Comparison of ENCODE assay signal across 8 cellular contexts in the genomic region with DNA sequence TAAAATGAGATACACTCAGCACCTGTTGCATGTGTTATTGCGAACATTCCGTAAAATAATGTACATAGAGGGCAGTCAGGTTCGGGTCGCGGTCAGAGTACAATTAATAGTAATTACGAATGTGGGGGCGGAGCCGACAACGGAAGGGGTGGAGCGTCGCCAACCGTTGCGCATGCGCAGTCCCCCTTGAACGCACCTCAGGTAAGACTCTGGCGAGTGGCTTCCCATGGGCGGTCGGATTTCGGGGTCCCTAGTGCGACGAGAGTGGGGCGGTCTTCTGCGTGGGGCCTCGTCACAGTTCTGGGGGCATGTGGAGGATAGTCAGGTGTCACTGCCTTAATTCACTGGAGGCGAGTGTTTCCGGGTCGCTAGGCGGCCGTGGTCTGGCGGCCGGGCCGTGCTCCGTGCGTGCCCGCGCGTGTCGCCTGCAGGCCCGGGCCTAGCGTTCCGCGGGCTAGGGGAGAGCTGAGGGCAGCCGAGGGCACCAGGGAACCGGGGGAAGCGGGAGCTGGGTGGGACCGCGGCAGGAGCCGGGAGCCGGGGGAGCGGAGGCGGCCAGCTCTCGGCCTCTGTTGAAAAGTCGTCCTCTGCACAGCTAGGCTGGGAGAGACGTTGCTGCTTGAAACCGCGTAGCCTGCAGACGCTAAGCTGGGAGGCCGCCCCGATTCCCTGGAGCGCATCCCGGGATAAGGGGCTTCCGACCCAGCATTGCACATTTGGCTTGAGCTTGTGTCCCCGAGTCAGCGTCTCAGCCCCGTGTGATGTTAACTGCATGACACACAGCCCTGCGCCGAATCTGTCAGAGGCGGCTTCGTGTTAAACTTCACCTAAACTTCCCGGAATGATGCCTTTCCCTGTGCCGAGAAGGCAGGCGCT. TPM values are rescaled to one million over a fixed set of nuclear protein-coding genes. Genes with fewer than 3 reads are reported as not detected.
DNase-seq lines count a peak whose midpoint lies in the region; ATAC-seq, FAIRE-seq and TF ChIP-seq lines count a peak whose summit lies in the region.

A gene (plus strand): TSS at position 177 of the 876 bp plus-strand sequence. CDS start 3,209 bp downstream, outside the sequence.

- TF ChIP-seq CTCF in D721Med (IDR thresholded peaks at IDR 0.05; ENCODE audit: insufficient read depth, missing control alignments) (no peak), OCI-LY3 (IDR thresholded peaks at IDR 0.05; ENCODE audit: low read depth, low read length) (no peak), mucosa of descending colon (IDR thresholded peaks at IDR 0.05) (no peak)

- H3K27me3 ChIP-seq in OCI-LY3 (ENCODE audit: low read depth, low read length), result no peaks in the 10 kb centered on the region

- no peaks in the 10 kb centered on the region for H3K9me3 ChIP-seq in OCI-LY3 (ENCODE audit: insufficient read depth, low read length)
- H3K9me3 ChIP-seq in mucosa of descending colon, result no peaks in the 10 kb centered on the region

- DNase-seq in D721Med (ENCODE audit: insufficient read length, low spot score) (peak; percentile 48), HuH-7.5 (ENCODE audit: low spot score) (peak; percentile 67), epidermal melanocyte (ENCODE audit: insufficient read length, low spot score) (peak; percentile 80), mucosa of descending colon (peak; percentile 89 to 93 (median 91))
- DNase-seq in activated CD8-positive, alpha-beta memory T cell treated with anti-CD3 and anti-CD28 coated beads, Interleukin-2, amount 50 U/mL, for 48 hours, result peak; percentile 97
- DNase-seq in stimulated activated CD8-positive, alpha-beta memory T cell treated with anti-CD3 and anti-CD28 coated beads, Interleukin-7, amount 100 ng/mL, for 24 hours (ENCODE audit: low read depth), result peak; percentile 79

- intact Hi-C loops in mucosa of descending colon (cut with DNase I, micrococcal nuclease), result no loop called here

- H3K4me3 ChIP-seq in OCI-LY3 (ENCODE audit: low read length) (peak within 1 kb of the TSS; percentile 90), mucosa of descending colon (peak within 1 kb of the TSS; percentile 62)

- H2AFZ ChIP-seq in OCI-LY3 (ENCODE audit: low read depth, low read length), result peak within 1 kb of the TSS; percentile 100

- ATAC-seq in GM21515 (IDR thresholded peaks at IDR 0.05; ENCODE audit: unreplicated experiment) (peak; percentile 65), mucosa of descending colon (peak; percentile 96)

- peak within 1 kb of the TSS; percentile 99 for H3K4me2 ChIP-seq in OCI-LY3 (ENCODE audit: low read length)

- peak within 1 kb of the TSS; percentile 28 for H3K27ac ChIP-seq in OCI-LY3 (ENCODE audit: low read length)

- H4K20me1 ChIP-seq in OCI-LY3 (ENCODE audit: insufficient read depth, low read length), result 0 out of 2 replicates have a peak, but pooled peaks cover 4% of the 10 kb centered on the region

- H3K79me2 ChIP-seq in OCI-LY3 (ENCODE audit: low read length), result peaks cover 39% of the 10 kb centered on the region

- H3K36me3 ChIP-seq in OCI-LY3 (replicated peaks; ENCODE audit: low read depth, low read length) (peaks cover 21% of the 10 kb centered on the region), mucosa of descending colon (ENCODE audit: low read depth) (no peaks in the 10 kb centered on the region)

- peak within 1 kb of the TSS; percentile 72 for H3K9ac ChIP-seq in OCI-LY3 (ENCODE audit: low read length)

- no peak for FAIRE-seq in D721Med (lab: Jason Lieb, UNC)

- H3K4me1 ChIP-seq in OCI-LY3 (ENCODE audit: low read length), result peaks cover 10% of the 10 kb centered on the region
- H3K4me1 ChIP-seq in mucosa of descending colon (ENCODE audit: low read depth), result peaks cover 9% of the 10 kb centered on the region

RNA-seq across cellular contexts. Expression of the gene that starts here (rescaled TPM):
- total RNA-seq in mucosa of descending colon, result 10 to 100 TPM; 34.2 to 50.5 (median 37.8) TPM

Comparison
In these comparisons a context has a peak if more than half of its experiments do, and no peak if none do; other contexts are left out.
1. Peak in every context shown above with its lines: DNase-seq, ATAC-seq, H3K4me3 ChIP-seq and H3K27ac ChIP-seq.